Comparison of ENCODE assay signal across 1 cellular context in genomic region chr16:88993946-88994600, GRCh38.
TF ChIP-seq lines count a peak whose summit lies in the region.

No MANE protein-coding gene starts in this region.

TF ChIP-seq in K562, 482 proteins besides CTCF, POLR2A, EP300 and RAD21 (continued from another document):
- no peak for TF ChIP-seq CHCHD3 (CRISPR knock-in tag; IDR thresholded peaks at IDR 0.05)
- no peak for TF ChIP-seq C11orf30 (IDR thresholded peaks at IDR 0.05; ENCODE audit: low read depth)
- TF ChIP-seq AFF1 (IDR thresholded peaks at IDR 0.05; ENCODE audit: low read depth in 1 of 2, partially characterized antibody in 2 of 2): no peak
- TF ChIP-seq, protein P1, sequence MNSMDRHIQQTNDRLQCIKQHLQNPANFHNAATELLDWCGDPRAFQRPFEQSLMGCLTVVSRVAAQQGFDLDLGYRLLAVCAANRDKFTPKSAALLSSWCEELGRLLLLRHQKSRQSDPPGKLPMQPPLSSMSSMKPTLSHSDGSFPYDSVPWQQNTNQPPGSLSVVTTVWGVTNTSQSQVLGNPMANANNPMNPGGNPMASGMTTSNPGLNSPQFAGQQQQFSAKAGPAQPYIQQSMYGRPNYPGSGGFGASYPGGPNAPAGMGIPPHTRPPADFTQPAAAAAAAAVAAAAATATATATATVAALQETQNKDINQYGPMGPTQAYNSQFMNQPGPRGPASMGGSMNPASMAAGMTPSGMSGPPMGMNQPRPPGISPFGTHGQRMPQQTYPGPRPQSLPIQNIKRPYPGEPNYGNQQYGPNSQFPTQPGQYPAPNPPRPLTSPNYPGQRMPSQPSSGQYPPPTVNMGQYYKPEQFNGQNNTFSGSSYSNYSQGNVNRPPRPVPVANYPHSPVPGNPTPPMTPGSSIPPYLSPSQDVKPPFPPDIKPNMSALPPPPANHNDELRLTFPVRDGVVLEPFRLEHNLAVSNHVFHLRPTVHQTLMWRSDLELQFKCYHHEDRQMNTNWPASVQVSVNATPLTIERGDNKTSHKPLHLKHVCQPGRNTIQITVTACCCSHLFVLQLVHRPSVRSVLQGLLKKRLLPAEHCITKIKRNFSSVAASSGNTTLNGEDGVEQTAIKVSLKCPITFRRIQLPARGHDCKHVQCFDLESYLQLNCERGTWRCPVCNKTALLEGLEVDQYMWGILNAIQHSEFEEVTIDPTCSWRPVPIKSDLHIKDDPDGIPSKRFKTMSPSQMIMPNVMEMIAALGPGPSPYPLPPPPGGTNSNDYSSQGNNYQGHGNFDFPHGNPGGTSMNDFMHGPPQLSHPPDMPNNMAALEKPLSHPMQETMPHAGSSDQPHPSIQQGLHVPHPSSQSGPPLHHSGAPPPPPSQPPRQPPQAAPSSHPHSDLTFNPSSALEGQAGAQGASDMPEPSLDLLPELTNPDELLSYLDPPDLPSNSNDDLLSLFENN (IDR thresholded peaks at IDR 0.05; ENCODE audit: low read depth in 2 of 2, low read length in 2 of 2): no peak
- TF ChIP-seq THAP12 (CRISPR knock-in tag; IDR thresholded peaks at IDR 0.05): peak; percentile 26; the same call in 1 of the 2 replicates
- no peak for TF ChIP-seq ZNF696 (CRISPR knock-in tag; conservative IDR thresholded peaks at IDR 0.05)
- TF ChIP-seq CXXC5 (CRISPR knock-in tag; IDR thresholded peaks at IDR 0.05): no peak; the same call in 1 of the 2 replicates
- TF ChIP-seq, protein P2, sequence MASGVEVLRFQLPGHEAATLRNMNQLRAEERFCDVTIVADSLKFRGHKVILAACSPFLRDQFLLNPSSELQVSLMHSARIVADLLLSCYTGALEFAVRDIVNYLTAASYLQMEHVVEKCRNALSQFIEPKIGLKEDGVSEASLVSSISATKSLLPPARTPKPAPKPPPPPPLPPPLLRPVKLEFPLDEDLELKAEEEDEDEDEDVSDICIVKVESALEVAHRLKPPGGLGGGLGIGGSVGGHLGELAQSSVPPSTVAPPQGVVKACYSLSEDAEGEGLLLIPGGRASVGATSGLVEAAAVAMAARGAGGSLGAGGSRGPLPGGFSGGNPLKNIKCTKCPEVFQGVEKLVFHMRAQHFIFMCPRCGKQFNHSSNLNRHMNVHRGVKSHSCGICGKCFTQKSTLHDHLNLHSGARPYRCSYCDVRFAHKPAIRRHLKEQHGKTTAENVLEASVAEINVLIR (CRISPR knock-in tag; IDR thresholded peaks at IDR 0.05): no peak
- no peak for TF ChIP-seq DEAF1 (CRISPR knock-in tag; IDR thresholded peaks at IDR 0.05)
- no peak for TF ChIP-seq FOXA3 (CRISPR knock-in tag; conservative IDR thresholded peaks at IDR 0.05 in 1 of 2, IDR thresholded peaks at IDR 0.05 in 1 of 2)
- no peak for TF ChIP-seq IFI16 (CRISPR knock-in tag; IDR thresholded peaks at IDR 0.05)
- TF ChIP-seq FOXO4 (CRISPR knock-in tag; IDR thresholded peaks at IDR 0.05): no peak
- TF ChIP-seq CAMTA2 (CRISPR knock-in tag; conservative IDR thresholded peaks at IDR 0.05): no peak
- no peak for TF ChIP-seq ZNF431 (CRISPR knock-in tag; IDR thresholded peaks at IDR 0.05)
- no peak for TF ChIP-seq PTRF (tag; IDR thresholded peaks at IDR 0.05)
- TF ChIP-seq SIN3A (IDR thresholded peaks at IDR 0.05; ENCODE audit: borderline replicate concordance in 2 of 2, control insufficient read depth in 1 of 2, low read depth in 2 of 2, low read length in 2 of 2): no peak
- 0 out of 2 replicates have a peak, but pooled peaks have one; percentile 17 for TF ChIP-seq ETS1 (conservative IDR thresholded peaks at IDR 0.05; ENCODE audit: control insufficient read depth, low read depth, low read length)
- TF ChIP-seq ZNF444 (CRISPR knock-in tag; IDR thresholded peaks at IDR 0.05): 0 out of 2 replicates have a peak, but pooled peaks have one; percentile 28
- TF ChIP-seq FOS (IDR thresholded peaks at IDR 0.05; ENCODE audit: extremely low read depth, insufficient read length): no peak
- no peak for TF ChIP-seq RBM34 (IDR thresholded peaks at IDR 0.05; ENCODE audit: borderline replicate concordance, insufficient read depth, low read length)
- no peak for TF ChIP-seq ZFX (CRISPR knock-in tag; IDR thresholded peaks at IDR 0.05)
- TF ChIP-seq TBP (optimal IDR thresholded peaks at IDR 0.05; ENCODE audit: low read depth, low read length): no peak
- no peak for TF ChIP-seq CREB3L1 (IDR thresholded peaks at IDR 0.05; ENCODE audit: borderline replicate concordance, low read depth)
- TF ChIP-seq, protein P3, sequence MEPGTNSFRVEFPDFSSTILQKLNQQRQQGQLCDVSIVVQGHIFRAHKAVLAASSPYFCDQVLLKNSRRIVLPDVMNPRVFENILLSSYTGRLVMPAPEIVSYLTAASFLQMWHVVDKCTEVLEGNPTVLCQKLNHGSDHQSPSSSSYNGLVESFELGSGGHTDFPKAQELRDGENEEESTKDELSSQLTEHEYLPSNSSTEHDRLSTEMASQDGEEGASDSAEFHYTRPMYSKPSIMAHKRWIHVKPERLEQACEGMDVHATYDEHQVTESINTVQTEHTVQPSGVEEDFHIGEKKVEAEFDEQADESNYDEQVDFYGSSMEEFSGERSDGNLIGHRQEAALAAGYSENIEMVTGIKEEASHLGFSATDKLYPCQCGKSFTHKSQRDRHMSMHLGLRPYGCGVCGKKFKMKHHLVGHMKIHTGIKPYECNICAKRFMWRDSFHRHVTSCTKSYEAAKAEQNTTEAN (CRISPR knock-in tag; IDR thresholded peaks at IDR 0.05): no peak
